8 cellular contexts compared by ENCODE assay signal in the genomic region with DNA sequence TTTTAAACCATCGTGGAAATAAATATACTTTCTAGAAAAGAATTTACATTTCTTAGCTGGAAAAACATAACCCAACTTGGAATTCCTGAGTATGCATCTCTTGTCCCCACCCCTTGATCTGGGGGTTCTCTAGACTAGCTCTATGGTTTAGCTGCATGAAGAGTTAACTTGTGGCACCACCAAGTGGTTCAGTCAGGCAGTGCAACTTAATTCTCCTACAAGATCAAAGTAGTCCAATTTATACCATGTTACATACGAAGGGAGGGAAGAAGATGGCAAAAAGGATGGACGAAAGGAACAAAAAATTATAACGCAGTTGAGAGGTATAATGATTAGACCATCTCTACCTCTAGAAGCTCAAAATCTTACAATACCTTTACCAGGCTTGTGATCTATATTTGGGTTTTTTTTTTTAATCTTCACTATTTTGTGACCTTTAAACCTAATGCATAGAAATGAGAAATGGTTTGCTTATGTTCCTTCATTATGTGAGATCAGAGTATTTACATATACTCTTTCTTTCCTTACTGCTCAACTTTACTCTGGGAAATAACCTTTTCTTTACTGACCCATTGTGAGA. TPM values are rescaled to one million over a fixed set of nuclear protein-coding genes. Genes with fewer than 3 reads are reported as not detected.
DNase-seq lines count a peak whose midpoint lies in the region; ATAC-seq and TF ChIP-seq lines count a peak whose summit lies in the region.

No MANE protein-coding gene starts in this region.

- peaks cover 2 to 7% (median 4%) of the 10 kb centered on the region in 4 donors for H3K4me1 Mint-ChIP-seq in naive thymus-derived CD8-positive, alpha-beta T cell

- no peaks in the 10 kb centered on the region for H3K27me3 Mint-ChIP-seq in naive thymus-derived CD8-positive, alpha-beta T cell

- ATAC-seq in GM18519 (IDR thresholded peaks at IDR 0.05; ENCODE audit: low FRiP score, unreplicated experiment) (peak; percentile 82), HG03280 (IDR thresholded peaks at IDR 0.05; ENCODE audit: unreplicated experiment) (peak; percentile 84)
- peak; percentile 71 to 75 for ATAC-seq in naive thymus-derived CD8-positive, alpha-beta T cell

- H3K36me3 ChIP-seq in BE2C, result no peaks in the 10 kb centered on the region

- no peaks in the 10 kb centered on the region for H3K27me3 ChIP-seq in BE2C

- H3K4me3 Mint-ChIP-seq in naive thymus-derived CD8-positive, alpha-beta T cell, result no peak overlapping the region

- DNase-seq in BE2C (peak; percentile 54), NCI-H82 (lab: John Stamatoyannopoulos, UW) (peak; percentile 75), epithelial cell of esophagus (ENCODE audit: low read depth) (peak; percentile 79), stromal cell of bone marrow (ENCODE audit: low read depth) (peak; percentile 51)
- DNase-seq in activated CD8-positive, alpha-beta memory T cell treated with anti-CD3 and anti-CD28 coated beads for 4 hours (ENCODE audit: low read depth in 2 of 2), result peak; percentile 20 to 45
- DNase-seq in naive thymus-derived CD8-positive, alpha-beta T cell, result peak in 9 of 10 donors; percentile 16 to 66 (median 45)

- no peaks in the 10 kb centered on the region for H3K9me3 Mint-ChIP-seq in naive thymus-derived CD8-positive, alpha-beta T cell

- H3K4me3 ChIP-seq in BE2C (ENCODE audit: low read depth, low read length) (no peak overlapping the region), epithelial cell of esophagus (ENCODE audit: low read length) (no peak overlapping the region)

- H3K9me3 ChIP-seq in BE2C, result no peaks in the 10 kb centered on the region

- H3K4me1 ChIP-seq in BE2C, result no peaks in the 10 kb centered on the region

- H3K27ac Mint-ChIP-seq in naive thymus-derived CD8-positive, alpha-beta T cell, result no peak overlapping the region

- TF ChIP-seq CTCF in BE2C (IDR thresholded peaks at IDR 0.05; ENCODE audit: low read depth, low read length) (peak; percentile 77), epithelial cell of esophagus (IDR thresholded peaks at IDR 0.05; ENCODE audit: insufficient read depth, low read depth, low read length, missing control alignments) (peak; percentile 82)

- POLR2A ChIA-PET in naive thymus-derived CD8-positive, alpha-beta T cell (lab: Charles Lee), result no interaction called here

- peaks cover 0 to 22% (median 3%) of the 10 kb centered on the region in 3 donors for H3K36me3 Mint-ChIP-seq in naive thymus-derived CD8-positive, alpha-beta T cell

RNA-seq across cellular contexts. Expression of a gene that starts 28.5 kb away (rescaled TPM):
- polyA plus RNA-seq in BE2C (2012; ENCODE audit: insufficient read depth, insufficient read length, low read depth), result 24.4 TPM
- 10 to 100 TPM; 44.9 to 55.0 TPM for total RNA-seq in naive thymus-derived CD8-positive, alpha-beta T cell
- polyA plus RNA-seq in naive thymus-derived CD8-positive, alpha-beta T cell, result 10 to 100 TPM; 37.6 to 45.2 (median 40.4) TPM
